9 cellular contexts compared by ENCODE assay signal in genomic region chr9:129640871-129641750, GRCh38. TPM values are rescaled to one million over a fixed set of nuclear protein-coding genes. Genes with fewer than 3 reads are reported as not detected.
A peak's percentile ranks its signal among the peaks of the same experiment; 100 is the strongest.
DNase-seq lines count a peak whose midpoint lies in the region; ATAC-seq, FAIRE-seq and TF ChIP-seq lines count a peak whose summit lies in the region.
"Had no signal": no experiment of that assay in that cellular context is flagged by ENCODE, and none has a peak within 500 bp of the region (broad histone marks: within the 10 kb centered on the region; RNA-seq: fewer than 3 reads in every experiment).

No MANE protein-coding gene starts in this region.

- peak overlapping the region; percentile 85 for H3K9ac ChIP-seq in DND-41 (ENCODE audit: low read depth, low read length)
- H3K9ac ChIP-seq in HUES6 (ENCODE audit: low read length): peak overlapping the region; percentile 84
- H3K9ac ChIP-seq in mammary epithelial cell (ENCODE audit: insufficient read depth, low read length): peak overlapping the region; percentile 61
- H3K9ac ChIP-seq in muscle layer of colon (ENCODE audit: low read length): peak overlapping the region; percentile 53

- H3K27ac ChIP-seq in DND-41 (ENCODE audit: low read length): peak overlapping the region; percentile 78
- H3K27ac ChIP-seq in HUES6 (ENCODE audit: low read depth, low read length): no peak overlapping the region
- peak overlapping the region; percentile 45 for H3K27ac ChIP-seq in mammary epithelial cell (ENCODE audit: insufficient read depth, low read depth, low read length)
- H3K27ac ChIP-seq in muscle layer of colon (ENCODE audit: low read depth, low read length): peak overlapping the region; percentile 59

- peak overlapping the region; percentile 97 for H3K4me2 ChIP-seq in DND-41 (ENCODE audit: insufficient read depth, low read length)
- H3K4me2 ChIP-seq in mammary epithelial cell (ENCODE audit: insufficient read depth, low read depth, low read length): peak overlapping the region; percentile 96

- no TSS peak for BruUV-seq in mammary epithelial cell (replicated peaks; lab: Mats Ljungman, UMichigan)

- H3K4me3 ChIP-seq in DND-41 (ENCODE audit: low read depth in 1 of 2, low read length in 2 of 2) (peak overlapping the region; percentile 98 to 99), HUES6 (ENCODE audit: low read depth, low read length) (peak overlapping the region; percentile 84), mammary epithelial cell (replicated peaks in 1 of 3; ENCODE audit: insufficient read depth in 1 of 3, low read depth in 2 of 3, low read length in 3 of 3) (peak overlapping the region; percentile 72 to 94 (median 80)), muscle layer of colon (ENCODE audit: low read depth in 1 of 2, low read length in 2 of 2) (peak overlapping the region; percentile 87 to 88)

- H2AFZ ChIP-seq in DND-41 (ENCODE audit: low read depth, low read length) (peak overlapping the region; percentile 91), mammary epithelial cell (ENCODE audit: low read depth, low read length) (peak overlapping the region; percentile 97)

- peaks cover 33% of the 10 kb centered on the region for H3K79me2 ChIP-seq in DND-41 (ENCODE audit: insufficient read depth, low read length)
- H3K79me2 ChIP-seq in mammary epithelial cell (ENCODE audit: insufficient read depth, low read length): peaks cover 50% of the 10 kb centered on the region

- DNase-seq in DND-41 (no peak), mammary epithelial cell (no peak), urothelium cell line (ENCODE audit: low spot score) (no peak), T1000 (lab: John Stamatoyannopoulos, UW) (no peak)
- DNase-seq in effector CD4-positive, alpha-beta T cell: no peak

- H3K9me3 ChIP-seq in DND-41 (ENCODE audit: insufficient read depth, low read length, severe bottlenecking) (no peaks in the 10 kb centered on the region), HUES6 (ENCODE audit: control insufficient read depth, insufficient read depth, low read depth, low read length) (no peaks in the 10 kb centered on the region), mammary epithelial cell (replicated peaks; ENCODE audit: insufficient read depth, low read length) (no peaks in the 10 kb centered on the region), muscle layer of colon (ENCODE audit: low read length) (no peaks in the 10 kb centered on the region)

- CTCF ChIA-PET in mammary epithelial cell (lab: Charles Lee; ENCODE audit: low non-redundant PET): interaction anchor here (0.6 kb wide), 1 partner anchor 15 kb away, joined by 4 read pairs; the partner anchor contains the start of gene NTMT1

- ATAC-seq in DND-41 (ENCODE audit: insufficient read depth, low read depth) (no peak; the same call in 2 of the 3 replicates), HG03442 (IDR thresholded peaks at IDR 0.05; ENCODE audit: unreplicated experiment) (no peak)

- no peaks in the 10 kb centered on the region for H3K27me3 ChIP-seq in DND-41 (ENCODE audit: insufficient read depth, low read length, poor library complexity)
- H3K27me3 ChIP-seq in HUES6 (ENCODE audit: control insufficient read depth, insufficient read depth, low read length): no peaks in the 10 kb centered on the region
- H3K27me3 ChIP-seq in mammary epithelial cell (ENCODE audit: insufficient read depth, low read length): no peaks in the 10 kb centered on the region
- H3K27me3 ChIP-seq in muscle layer of colon (ENCODE audit: control insufficient read depth in 1 of 2, insufficient read depth in 2 of 2, low read length in 2 of 2): no peaks in the 10 kb centered on the region

- 7% methylated on average over 27 of the region's 44 CpGs for WGBS in mammary epithelial cell (ENCODE audit: low coverage, missing lambda C conversion rate)

- H4K20me1 ChIP-seq in DND-41 (ENCODE audit: insufficient read depth, low read length): peaks cover 45% of the 10 kb centered on the region
- H4K20me1 ChIP-seq in mammary epithelial cell (ENCODE audit: insufficient read depth, low read length): peaks cover 2% of the 10 kb centered on the region

- dilution Hi-C loops in mammary epithelial cell (cut with HindIII; ENCODE audit: low sequenced_read_pairs): no loop called here

- no peak for FAIRE-seq in urothelium cell line (lab: Jason Lieb, UNC)

- intact Hi-C loops in mammary epithelial cell (cut with micrococcal nuclease): no loop called here

- TF ChIP-seq CTCF in DND-41 (IDR thresholded peaks at IDR 0.05; ENCODE audit: borderline replicate concordance, extremely low read depth, low read length, poor library complexity, severe bottlenecking): no peak
- no peak for TF ChIP-seq CTCF in mammary epithelial cell (conservative IDR thresholded peaks at IDR 0.05 in 1 of 2, IDR thresholded peaks at IDR 0.05 in 1 of 2; ENCODE audit: extremely low read depth in 1 of 2, insufficient read depth in 1 of 2, low read depth in 1 of 2, low read length in 2 of 2)

- H3K4me1 ChIP-seq in DND-41 (ENCODE audit: insufficient read depth, low read length): peaks cover 32% of the 10 kb centered on the region
- H3K4me1 ChIP-seq in HUES6 (ENCODE audit: control insufficient read depth, insufficient read depth, low read length): peaks cover 12% of the 10 kb centered on the region
- peaks cover 19% of the 10 kb centered on the region for H3K4me1 ChIP-seq in mammary epithelial cell (ENCODE audit: insufficient read depth, low read length)
- peaks cover 21% of the 10 kb centered on the region for H3K4me1 ChIP-seq in muscle layer of colon (ENCODE audit: insufficient read depth, low read length)

- H3K36me3 ChIP-seq in DND-41 (ENCODE audit: insufficient read depth, low read length): peaks cover 33% of the 10 kb centered on the region
- peaks cover 30% of the 10 kb centered on the region for H3K36me3 ChIP-seq in HUES6 (ENCODE audit: control insufficient read depth, insufficient read depth, low read length)
- H3K36me3 ChIP-seq in mammary epithelial cell (ENCODE audit: insufficient read depth, low read length): peaks cover 20% of the 10 kb centered on the region
- H3K36me3 ChIP-seq in muscle layer of colon (ENCODE audit: insufficient read depth, low read length): peaks cover 28% of the 10 kb centered on the region

- in situ Hi-C loops in mammary epithelial cell (cut with MboI; ENCODE audit: low sequenced_read_pairs in 2 of 2): loop anchor here (5.0 kb wide), 1 partner anchor 141 kb away; no protein-coding TSS in a partner anchor

RNA-seq across cellular contexts. Expression of gene ASB6, which starts 0.8 kb away (rescaled TPM):
- total RNA-seq in mammary epithelial cell: 10 to 100 TPM; 21.4 to 28.2 TPM
- polyA plus RNA-seq in mammary epithelial cell: 25.2 TPM
- 8.7 TPM for polyA minus RNA-seq in mammary epithelial cell

RNA-seq across cellular contexts. Expression of gene NTMT1, which starts 15.1 kb away (rescaled TPM):
- 10 to 100 TPM; 15.0 to 44.6 TPM for total RNA-seq in mammary epithelial cell
- polyA plus RNA-seq in mammary epithelial cell: 59.9 TPM
- polyA minus RNA-seq in mammary epithelial cell: 49.3 TPM

RNA-seq across cellular contexts. Expression of gene C9orf50, which starts 20.2 kb away (rescaled TPM):
- not detected for total RNA-seq in mammary epithelial cell
- not detected for polyA plus RNA-seq in mammary epithelial cell
- polyA minus RNA-seq in mammary epithelial cell: not detected
- total RNA-seq: RPMI7951 had no signal

RNA-seq across cellular contexts. Expression of gene PRRX2, which starts 24.3 kb away (rescaled TPM):
- total RNA-seq in mammary epithelial cell: under 1 TPM in 1 of 2 donors, not detected in 1; 0.33 TPM
- polyA plus RNA-seq in mammary epithelial cell: not detected
- not detected for polyA minus RNA-seq in mammary epithelial cell
- total RNA-seq: RPMI7951 had no signal
